In the genomic region with DNA sequence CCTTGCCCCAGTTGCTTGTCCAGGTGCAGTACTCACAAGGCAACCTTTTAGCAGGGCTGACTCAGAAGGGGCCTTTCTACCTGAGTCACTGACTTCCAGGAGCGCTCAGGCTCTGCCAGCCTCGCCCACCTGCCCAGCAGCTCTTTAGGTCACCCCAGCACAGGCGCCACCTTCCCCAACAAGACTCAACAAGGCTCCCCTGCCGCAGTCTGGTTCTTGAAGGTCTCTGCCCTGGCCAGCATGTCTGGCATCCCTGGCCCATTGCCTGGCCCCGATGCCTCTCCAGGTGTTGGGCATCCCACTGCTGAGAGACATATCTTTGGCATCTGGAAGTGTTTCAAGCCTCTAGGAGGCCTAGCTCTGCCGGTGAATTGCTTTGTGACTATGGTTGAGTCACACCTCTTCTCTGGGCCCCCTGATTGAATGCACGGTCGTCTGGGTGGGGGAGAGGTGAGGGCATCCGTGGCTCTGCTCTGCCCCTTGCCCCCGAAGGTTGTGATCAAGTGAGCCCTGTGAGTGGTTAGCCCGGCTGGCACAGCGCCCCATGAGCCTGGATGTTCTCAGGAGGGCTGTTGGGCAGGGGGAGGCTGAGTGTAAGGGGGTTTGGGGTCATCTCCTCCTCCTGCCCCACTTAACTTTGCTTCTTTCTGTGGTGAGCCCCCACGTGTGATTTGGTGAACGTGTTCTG, we compare ENCODE assay signal across 15 cellular contexts. TPM values are rescaled to one million over a fixed set of nuclear protein-coding genes. Genes with fewer than 3 reads are reported as not detected.
A peak's percentile ranks its signal among the peaks of the same experiment; 100 is the strongest.
DNase-seq lines count a peak whose midpoint lies in the region; ATAC-seq, FAIRE-seq and TF ChIP-seq lines count a peak whose summit lies in the region.
"Had no signal": no experiment of that assay in that cellular context is flagged by ENCODE, and none has a peak within 500 bp of the region (broad histone marks: within the 10 kb centered on the region; RNA-seq: fewer than 3 reads in every experiment).

No MANE protein-coding gene starts in this region.

- no peaks in the 10 kb centered on the region for H3K9me3 ChIP-seq in A549
- no peaks in the 10 kb centered on the region for H3K9me3 ChIP-seq in body of pancreas
- no peaks in the 10 kb centered on the region for H3K9me3 ChIP-seq in mucosa of stomach (ENCODE audit: control insufficient read depth, low read length)
- no peaks in the 10 kb centered on the region for H3K9me3 ChIP-seq in H9 (ENCODE audit: control insufficient read depth, low read depth, low read length)
- H3K9me3 ChIP-seq in transverse colon = no peaks in the 10 kb centered on the region
- H3K9me3 ChIP-seq: BLaER1 treated with 17β-estradiol and CSF1 and Interleukin-3, amounts not matched to agents 10 nM and 100 nM; HAP-1; neutrophil had no signal

- FAIRE-seq in A549 (lab: Jason Lieb, UNC) = no peak

- no peaks in the 10 kb centered on the region for H3K79me2 ChIP-seq in H9 (ENCODE audit: insufficient read depth, low read length)

- H2BK5ac ChIP-seq in H9 (ENCODE audit: insufficient read length, low read length) = no peak overlapping the region

- peak in 1 of 2 experiments; percentile 35 for DNase-seq in A549 (ENCODE audit: low read depth in 1 of 2, low spot score in 1 of 2)
- peak; percentile 46 for DNase-seq in HT-29 (ENCODE audit: low spot score)
- peak; percentile 33 to 86 (median 58) for DNase-seq in body of pancreas
- DNase-seq in H9 = no peak
- no peak for DNase-seq in NCI-H146 treated with DMSO at 0.1 percent for 48 hours (lab: John Stamatoyannopoulos, UW; ENCODE audit: unreplicated experiment)
- no peak for DNase-seq in transverse colon
- DNase-seq: GF-D8, NCI-H1092, NCI-H524 treated with DMSO at 0.1 percent for 48 hours had no signal

- H3K27ac Mint-ChIP-seq in H9 = peak overlapping the region in 1 of 3 experiments; percentile 62; a peak in 1 of 7 replicates

- no peak for ATAC-seq in A549
- ATAC-seq in body of pancreas = no peak
- ATAC-seq in GM21447 (IDR thresholded peaks at IDR 0.05; ENCODE audit: unreplicated experiment) = no peak

- H3K4ac ChIP-seq in H9 (ENCODE audit: low read depth, low read length) = no peak overlapping the region

- H3K4me1 ChIP-seq in A549 (peaks cover 67% of the 10 kb centered on the region), body of pancreas (peaks cover 58% of the 10 kb centered on the region), mucosa of stomach (ENCODE audit: control insufficient read depth, insufficient read depth, low read length) (peaks cover 72% of the 10 kb centered on the region), H9 (ENCODE audit: insufficient read depth, low read length) (peaks cover 8% of the 10 kb centered on the region; the same call in 1 of the 2 replicates), transverse colon (peaks cover 20 to 56% (median 48%) of the 10 kb centered on the region in 4 donors)

- no peak overlapping the region for H2BK120ac ChIP-seq in H9 (ENCODE audit: low read depth, low read length, poor library complexity, severe bottlenecking)

- H2AK5ac ChIP-seq in H9 (ENCODE audit: insufficient read length, low read length) = no peak overlapping the region

- H3K14ac ChIP-seq in H9 (ENCODE audit: insufficient read depth, low read length) = no peak overlapping the region; the same call in 1 of the 2 replicates

- H2BK15ac ChIP-seq in H9 (ENCODE audit: low read depth, low read length) = no peak overlapping the region

- intact Hi-C loops in body of pancreas (cut with DNase I) (no loop called here), transverse colon (cut with DNase I; ENCODE audit: low total_unique reads) (no loop called here)

- H2BK20ac ChIP-seq in H9 (ENCODE audit: low read depth, low read length, poor library complexity, severe bottlenecking) = no peak overlapping the region

- peaks cover 17 to 22% of the 10 kb centered on the region in 2 experiments for H3K4me1 Mint-ChIP-seq in H9

- H3K9ac ChIP-seq in mucosa of stomach (ENCODE audit: low read length) (peak overlapping the region; percentile 35), H9 (ENCODE audit: extremely low read depth, insufficient read length, low read length) (no peak overlapping the region)
- H3K9ac ChIP-seq: BLaER1 treated with 17β-estradiol and CSF1 and Interleukin-3, amounts not matched to agents 10 nM and 100 nM had no signal

- no peaks in the 10 kb centered on the region; a peak in 1 of 5 replicates for H3K9me3 Mint-ChIP-seq in H9

- H3K4me2 ChIP-seq in A549 (peak overlapping the region; percentile 32; the same call in 2 of the 3 replicates), H9 (ENCODE audit: insufficient read depth, insufficient read length, low read length) (no peak overlapping the region)
- H3K4me2 ChIP-seq: BLaER1 treated with 17β-estradiol and CSF1 and Interleukin-3, amounts not matched to agents 10 nM and 100 nM had no signal

- H4K8ac ChIP-seq in H9 (replicated peaks; ENCODE audit: insufficient read length, low read depth, low read length) = no peak overlapping the region

- H3K23me2 ChIP-seq in H9 (ENCODE audit: insufficient read length, low read depth, low read length, poor library complexity, severe bottlenecking) = no peaks in the 10 kb centered on the region

- no peaks in the 10 kb centered on the region for H4K20me1 ChIP-seq in H9 (ENCODE audit: control insufficient read depth, insufficient read depth, insufficient read length)

- no peak for TF ChIP-seq EP300 in A549 (IDR thresholded peaks at IDR 0.05)
- no peak for TF ChIP-seq EP300 in transverse colon (IDR thresholded peaks at IDR 0.05; ENCODE audit: low read depth)

- H3K27ac ChIP-seq in A549 (peak overlapping the region; percentile 12 to 67; a peak in 4 of 6 replicates), body of pancreas (peak overlapping the region in 2 of 4 donors; percentile 31 to 49), H9 (ENCODE audit: insufficient read length, low read depth, low read length) (no peak overlapping the region), transverse colon (no peak overlapping the region)
- H3K27ac ChIP-seq: BLaER1 treated with 17β-estradiol and CSF1 and Interleukin-3, amounts not matched to agents 10 nM and 100 nM; neutrophil; VCaP had no signal

- TF ChIP-seq POLR2A in A549 (IDR thresholded peaks at IDR 0.05; ENCODE audit: low read length) (no peak), body of pancreas (IDR thresholded peaks at IDR 0.05) (no peak), transverse colon (IDR thresholded peaks at IDR 0.05) (no peak)

- peaks cover 0 to 2% (median 0%) of the 10 kb centered on the region in 3 experiments; a peak in 2 of 7 replicates for H3K36me3 Mint-ChIP-seq in H9 (ENCODE audit: insufficient read depth in 1 of 3, low read depth in 3 of 3)

- no peak for TF ChIP-seq RAD21 in A549 (conservative IDR thresholded peaks at IDR 0.05 in 1 of 2, IDR thresholded peaks at IDR 0.05 in 1 of 2)

- POLR2A ChIA-PET in A549 (lab: Yijun Ruan, JAX) = interaction anchor here (0.8 to 1.1 kb wide), 2 partner anchors 29 to 301 kb away, joined by 4 to 5 read pairs; partner anchors contain the start of gene IMP3

- no peak overlapping the region for H2BK12ac ChIP-seq in H9 (ENCODE audit: insufficient read length, low read depth, low read length)

- H3K27me3 Mint-ChIP-seq in H9 (ENCODE audit: low read depth) = peaks cover 1% of the 10 kb centered on the region; the same call in 1 of the 2 replicates

- H3K27me3 ChIP-seq in body of pancreas (no peaks in the 10 kb centered on the region), mucosa of stomach (ENCODE audit: control insufficient read depth, insufficient read depth, low read length) (no peaks in the 10 kb centered on the region), H9 (ENCODE audit: insufficient read depth, low read length) (no peaks in the 10 kb centered on the region), transverse colon (no peaks in the 10 kb centered on the region)
- H3K27me3 ChIP-seq: BLaER1 treated with 17β-estradiol and CSF1 and Interleukin-3, amounts not matched to agents 10 nM and 100 nM had no signal

- in situ Hi-C loops in transverse colon (cut with MboI; ENCODE audit: low pct_ligation_motif_present in 1 of 4, low pct_unique_long_range_greater_than_20kb in 1 of 4, low sequenced_read_pairs in 3 of 4) = no loop called here

- no peak for TF ChIP-seq CTCF in A549 (IDR thresholded peaks at IDR 0.05)
- TF ChIP-seq CTCF in body of pancreas (IDR thresholded peaks at IDR 0.05) = no peak
- no peak for TF ChIP-seq CTCF in H9 (conservative IDR thresholded peaks at IDR 0.05)
- TF ChIP-seq CTCF in transverse colon (IDR thresholded peaks at IDR 0.05) = no peak

- H3K18ac ChIP-seq in H9 (ENCODE audit: insufficient read length, low read depth, low read length) = no peak overlapping the region

- H3K4me3 ChIP-seq in A549 (no peak overlapping the region), body of pancreas (no peak overlapping the region), mucosa of stomach (ENCODE audit: low read length) (no peak overlapping the region), transverse colon (no peak overlapping the region)
- H3K4me3 ChIP-seq: BLaER1 treated with 17β-estradiol and CSF1 and Interleukin-3, amounts not matched to agents 10 nM and 100 nM; HAP-1 had no signal

- H3K23ac ChIP-seq in H9 (ENCODE audit: insufficient read length, low read depth, low read length) = no peak overlapping the region

- no peak overlapping the region for H4K91ac ChIP-seq in H9 (ENCODE audit: insufficient read length, low read depth, low read length)

- CTCF ChIA-PET in A549 (lab: Yijun Ruan, JAX) = interaction anchor here (0.6 to 23.4 kb wide), 6 partner anchors 14 to 642 kb away, joined by 3 to 394 read pairs (median 20); partner anchors contain the start of genes IMP3, MAN2C1, SNUPN and SNX33

- H3K4me3 Mint-ChIP-seq in H9 = no peak overlapping the region

- H2AFZ ChIP-seq in H9 (ENCODE audit: low read length) = no peak overlapping the region

- 64% methylated on average over 14 of the region's 14 CpGs for WGBS in A549 (ENCODE audit: missing lambda C conversion rate)
- WGBS in body of pancreas, 2 donors = 68 to 75% methylated on average over 12 to 14 of the region's 14 CpGs
- no CpG with 5 or more reads among the region's 14 CpGs for WGBS in H9 (ENCODE audit: extremely low coverage, insufficient read length, low lambda C conversion rate)
- 81% methylated on average over 13 of the region's 14 CpGs; no CpG with 5 or more reads in 1 of the 2 donors for WGBS in transverse colon (ENCODE audit: low coverage in 1 of 2), 2 donors

- no peak overlapping the region for H4K5ac ChIP-seq in H9 (ENCODE audit: insufficient read length, low read depth, low read length)

- no peak overlapping the region for H3T11ph ChIP-seq in H9 (ENCODE audit: low read length)

- no peaks in the 10 kb centered on the region for H3K36me3 ChIP-seq in body of pancreas (replicated peaks in 1 of 2; ENCODE audit: insufficient read depth in 1 of 2, low read depth in 2 of 2)
- H3K36me3 ChIP-seq in mucosa of stomach (ENCODE audit: control insufficient read depth, insufficient read depth, low read length) = no peaks in the 10 kb centered on the region
- no peaks in the 10 kb centered on the region for H3K36me3 ChIP-seq in transverse colon
- H3K36me3 ChIP-seq: BLaER1 treated with 17β-estradiol and CSF1 and Interleukin-3, amounts not matched to agents 10 nM and 100 nM; HAP-1; neutrophil had no signal

- H3K79me1 ChIP-seq in H9 (ENCODE audit: insufficient read depth, low read depth, low read length, poor library complexity, severe bottlenecking) = no peaks in the 10 kb centered on the region

- H3K56ac ChIP-seq in H9 (ENCODE audit: insufficient read length, low read depth, low read length) = no peak overlapping the region

RNA-seq across cellular contexts. Expression of gene SNX33, which starts 21.6 kb away (rescaled TPM):
- 8.4 and 10.7 TPM in 2 replicates for polyA plus RNA-seq in A549 (2011; rRNA removed)
- polyA plus RNA-seq in A549 (2012; cell fraction: cytosol; rRNA removed) = 5.3 and 7.3 TPM in 2 replicates
- polyA plus RNA-seq in A549 (2012; cell fraction: nucleus; rRNA removed) = 9.0 and 10.2 TPM in 2 replicates
- polyA plus RNA-seq in A549 (2017; fragmentation: RNase III; extraction: RNeasy Plus Mini Kit Qiagen cat#74134 plus additional on column Dnase treatment) = 8.1 to 11.6 TPM (median 11.2 TPM) in 3 replicates
- 19.7 and 21.2 TPM in 2 replicates for polyA minus RNA-seq in A549 (2011; rRNA and poly(A)+ RNA removed)
- 25.6 and 27.3 TPM in 2 replicates for total RNA-seq in HT-29 (2014; rRNA removed; shearing (Covaris generic))
- total RNA-seq in body of pancreas = 10 to 100 TPM; 19.8 to 21.8 TPM
- total RNA-seq in H9 (2021) = 17.7 and 18.7 TPM in 2 replicates
- 10 to 100 TPM; 26.5 to 52.0 (median 36.5) TPM for total RNA-seq in transverse colon

RNA-seq across cellular contexts. Expression of gene IMP3, which starts 29.3 kb away (rescaled TPM):
- polyA plus RNA-seq in A549 (2011; rRNA removed) = 80.6 and 94.7 TPM in 2 replicates
- polyA plus RNA-seq in A549 (2012; cell fraction: cytosol; rRNA removed) = 152 and 188 TPM in 2 replicates
- 182 and 230 TPM in 2 replicates for polyA plus RNA-seq in A549 (2012; cell fraction: nucleus; rRNA removed)
- polyA plus RNA-seq in A549 (2017; fragmentation: RNase III; extraction: RNeasy Plus Mini Kit Qiagen cat#74134 plus additional on column Dnase treatment) = 87.1 to 90.0 TPM (median 88.6 TPM) in 3 replicates
- polyA minus RNA-seq in A549 (2011; rRNA and poly(A)+ RNA removed) = 24.8 and 25.0 TPM in 2 replicates
- total RNA-seq in HT-29 (2014; rRNA removed; shearing (Covaris generic)) = 186 and 250 TPM in 2 replicates
- total RNA-seq in body of pancreas = 10 to 100 TPM; 43.1 to 66.6 TPM
- total RNA-seq in H9 (2021) = 97.9 and 106 TPM in 2 replicates
- total RNA-seq in transverse colon = 100 to 1,000 TPM in 2 of 4 donors, 10 to 100 TPM in 2; 37.2 to 131 (median 108) TPM

RNA-seq across cellular contexts. Expression of gene CSPG4, which starts 43.3 kb away (rescaled TPM):
- polyA plus RNA-seq in A549 (2011; rRNA removed) = 0.01 TPM in 2 replicates
- polyA plus RNA-seq in A549 (2012; cell fraction: cytosol; rRNA removed) = 0.01 and 0.03 TPM in 2 replicates
- polyA plus RNA-seq in A549 (2012; cell fraction: nucleus; rRNA removed) = 0.05 and 0.12 TPM in 2 replicates
- 0.01 to 0.06 TPM (median 0.04 TPM) in 3 replicates for polyA plus RNA-seq in A549 (2017; fragmentation: RNase III; extraction: RNeasy Plus Mini Kit Qiagen cat#74134 plus additional on column Dnase treatment)
- polyA minus RNA-seq in A549 (2011; rRNA and poly(A)+ RNA removed) = not detected in 2 replicates
- total RNA-seq in HT-29 (2014; rRNA removed; shearing (Covaris generic)) = 8.9 and 10.7 TPM in 2 replicates
- total RNA-seq in body of pancreas = 10 to 100 TPM in 1 of 2 donors, 1 to 10 TPM in 1; 3.1 to 13.8 TPM
- total RNA-seq in H9 (2021) = 2.0 and 2.1 TPM in 2 replicates
- 10 to 100 TPM; 11.2 to 60.9 (median 31.3) TPM for total RNA-seq in transverse colon

RNA-seq across cellular contexts. Expression of gene SNUPN, which starts 43.8 kb away (rescaled TPM):
- polyA plus RNA-seq in A549 (2011; rRNA removed) = 33.6 and 38.5 TPM in 2 replicates
- 21.7 and 25.1 TPM in 2 replicates for polyA plus RNA-seq in A549 (2012; cell fraction: cytosol; rRNA removed)
- 11.1 and 16.7 TPM in 2 replicates for polyA plus RNA-seq in A549 (2012; cell fraction: nucleus; rRNA removed)
- polyA plus RNA-seq in A549 (2017; fragmentation: RNase III; extraction: RNeasy Plus Mini Kit Qiagen cat#74134 plus additional on column Dnase treatment) = 29.2 to 30.1 TPM (median 30.1 TPM) in 3 replicates
- polyA minus RNA-seq in A549 (2011; rRNA and poly(A)+ RNA removed) = 16.4 and 18.2 TPM in 2 replicates
- total RNA-seq in HT-29 (2014; rRNA removed; shearing (Covaris generic)) = 27.2 and 30.6 TPM in 2 replicates
- total RNA-seq in body of pancreas = 10 to 100 TPM in 1 of 2 donors, 1 to 10 TPM in 1; 7.0 to 11.2 TPM
- total RNA-seq in H9 (2021) = 29.8 and 32.7 TPM in 2 replicates
- total RNA-seq in transverse colon = 10 to 100 TPM in 3 of 4 donors, 1 to 10 TPM in 1; 9.4 to 29.5 (median 23.2) TPM

Comparison
In these comparisons a context has a peak if more than half of its experiments do, and no peak if none do; other contexts are left out.
1. DNase-seq: peak in HT-29 (single experiment) and body of pancreas (4 of 4); none in H9 (single experiment), NCI-H146 treated with DMSO at 0.1 percent for 48 hours (single experiment) and transverse colon (single experiment).
2. H3K27ac ChIP-seq: peak in A549 (2 of 2); none in H9 (single experiment) and transverse colon (0 of 4).